1 cellular context compared by ENCODE assay signal in genomic region chr14:75984674-75985073, GRCh38.
TF ChIP-seq lines count a peak whose summit lies in the region.

No MANE protein-coding gene starts in this region.

TF ChIP-seq in WTC11, 78 proteins besides CTCF, POLR2A, EP300 and RAD21 (continued from another document):
- TF ChIP-seq PREB (CRISPR knock-in tag; IDR thresholded peaks at IDR 0.05; ENCODE audit: borderline replicate concordance) (no peak), GTF2I (CRISPR knock-in tag; conservative IDR thresholded peaks at IDR 0.05) (no peak), ZNF317 (CRISPR knock-in tag; IDR thresholded peaks at IDR 0.05; ENCODE audit: borderline replicate concordance, low read depth) (no peak), E2F5 (CRISPR knock-in tag; IDR thresholded peaks at IDR 0.05) (no peak), ZNF219 (CRISPR knock-in tag; IDR thresholded peaks at IDR 0.05; ENCODE audit: borderline replicate concordance) (no peak), TP53 (CRISPR knock-in tag; IDR thresholded peaks at IDR 0.05) (no peak), EMX1 (CRISPR knock-in tag; IDR thresholded peaks at IDR 0.05) (no peak)
